ENCODE assay signal across 10 cellular contexts in genomic region chr3:71062037-71062919, GRCh38.
DNase-seq lines count a peak whose midpoint lies in the region; ATAC-seq, FAIRE-seq and TF ChIP-seq lines count a peak whose summit lies in the region.
"Had no signal": no experiment of that assay in that cellular context is flagged by ENCODE, and none has a peak within 500 bp of the region (broad histone marks: within the 10 kb centered on the region; RNA-seq: fewer than 3 reads in every experiment).

No MANE protein-coding gene starts in this region.

- H3K9me3 ChIP-seq in right cardiac atrium (ENCODE audit: control insufficient read depth, low read length) (no peaks in the 10 kb centered on the region), WERI-Rb-1 (ENCODE audit: severe bottlenecking) (no peaks in the 10 kb centered on the region)
- H3K9me3 ChIP-seq: HAP-1 had no signal

- ATAC-seq in right cardiac atrium, result no peak
- no peak for ATAC-seq in GM19455 (IDR thresholded peaks at IDR 0.05; ENCODE audit: unreplicated experiment)

- DNase-seq in GM19239 (ENCODE audit: insufficient read length, low spot score) (no peak), right cardiac atrium (no peak), WERI-Rb-1 (no peak), DMS53 treated with DMSO at 0.1 percent for 48 hours (lab: John Stamatoyannopoulos, UW; ENCODE audit: unreplicated experiment) (no peak), DMS 273 treated with DMSO at 0.1 percent for 48 hours (lab: John Stamatoyannopoulos, UW) (no peak)
- DNase-seq: activated naive CD4-positive, alpha-beta T cell had no signal

- peak overlapping the region; percentile 86 for H3K4me3 ChIP-seq in WI38 (ENCODE audit: low read depth, low read length)
- peak overlapping the region; percentile 78 for H3K4me3 ChIP-seq in right cardiac atrium (ENCODE audit: low read length)
- peak overlapping the region; percentile 56 to 74 (median 59) for H3K4me3 ChIP-seq in skin epidermis
- no peak overlapping the region for H3K4me3 ChIP-seq in WERI-Rb-1 (ENCODE audit: low read depth, low read length)
- H3K4me3 ChIP-seq: HAP-1 had no signal

- no peaks in the 10 kb centered on the region for H3K36me3 ChIP-seq in WERI-Rb-1
- H3K36me3 ChIP-seq: HAP-1 had no signal

- intact Hi-C loops in right cardiac atrium (cut with DNase I), result loop anchor here in 1 of 4 donors (5.0 kb wide), 1 partner anchor 70 kb away; no protein-coding TSS in a partner anchor

- TF ChIP-seq CTCF in WI38 (IDR thresholded peaks at IDR 0.05; ENCODE audit: low read depth, low read length) (no peak), WERI-Rb-1 (IDR thresholded peaks at IDR 0.05; ENCODE audit: low read depth, low read length) (no peak)

- FAIRE-seq in GM19239 (lab: Jason Lieb, UNC), result peak; percentile 70

- WGBS in right cardiac atrium, result 16% methylated on average over 14 of the region's 14 CpGs

- H3K27ac ChIP-seq in right cardiac atrium (ENCODE audit: low read length) (peak overlapping the region; percentile 42), skin epidermis (peak overlapping the region in 19 of 21 experiments; percentile 1 to 96 (median 88)), WERI-Rb-1 (no peak overlapping the region)

- H3K27me3 ChIP-seq in right cardiac atrium (ENCODE audit: control insufficient read depth, insufficient read depth) (no peaks in the 10 kb centered on the region), WERI-Rb-1 (ENCODE audit: insufficient read depth, low read depth, severe bottlenecking) (peaks cover 10% of the 10 kb centered on the region)

- H3K4me1 ChIP-seq in right cardiac atrium (ENCODE audit: control insufficient read depth, insufficient read depth, low read length), result peaks cover 5% of the 10 kb centered on the region
